ENCODE assay signal across 8 cellular contexts in the genomic region with DNA sequence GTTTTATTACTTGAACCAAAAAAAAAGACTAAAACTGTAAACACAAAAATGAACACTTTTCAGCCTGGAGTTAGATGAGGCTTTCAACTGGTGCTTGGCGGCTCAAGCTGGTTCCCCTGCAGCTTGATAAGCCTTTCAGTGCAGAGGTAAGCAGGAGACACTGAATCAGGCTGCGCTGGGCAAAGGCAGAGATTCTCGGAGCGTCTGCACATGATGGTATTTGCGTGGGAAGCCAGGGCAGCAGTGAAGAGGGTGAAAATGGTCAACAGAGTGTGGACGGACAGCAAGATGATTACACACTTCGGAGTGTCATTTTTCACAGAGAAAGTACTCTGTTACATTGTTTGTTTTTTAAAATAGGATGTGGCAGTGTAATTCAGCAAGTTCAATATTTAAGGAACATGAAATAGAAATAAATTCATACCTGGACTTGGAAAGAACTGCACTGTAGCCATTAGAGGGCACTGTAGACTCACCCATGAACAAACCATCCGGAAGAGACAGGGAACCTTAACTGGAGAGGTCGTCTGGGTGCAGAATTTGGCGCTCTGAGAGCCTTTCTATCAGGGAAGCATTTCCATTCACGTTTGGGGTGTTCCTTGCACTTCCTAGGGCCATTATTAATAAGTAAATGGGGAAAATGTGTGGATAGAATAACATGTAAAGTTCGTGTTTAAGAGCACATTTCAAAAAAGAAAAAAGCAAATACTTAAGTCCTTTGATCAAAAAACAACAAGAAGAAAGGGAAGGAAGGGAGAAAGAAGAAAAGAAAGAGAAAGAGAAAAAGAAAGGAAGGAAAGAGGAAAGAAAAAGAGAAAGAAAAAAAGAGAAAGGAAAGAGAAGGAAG.
A peak's percentile ranks its signal among the peaks of the same experiment; 100 is the strongest.
DNase-seq lines count a peak whose midpoint lies in the region; ATAC-seq and TF ChIP-seq lines count a peak whose summit lies in the region.

No MANE protein-coding gene starts in this region.

- H3K79me2 ChIP-seq in OCI-LY1 (ENCODE audit: insufficient read depth, low read length), result no peaks in the 10 kb centered on the region

- CTCF ChIA-PET in Caco-2 (lab: Charles Lee), result no interaction called here

- no peak overlapping the region for H3K27ac ChIP-seq in OCI-LY1 (ENCODE audit: low read depth, low read length, poor library complexity, severe bottlenecking)
- H3K27ac ChIP-seq in ascending aorta, result no peak overlapping the region

- POLR2A ChIA-PET in Caco-2 (lab: Charles Lee), result no interaction called here

- H3K9me3 ChIP-seq in Caco-2 (no peaks in the 10 kb centered on the region), OCI-LY1 (ENCODE audit: low read length) (no peaks in the 10 kb centered on the region), ascending aorta (no peaks in the 10 kb centered on the region)

- no peaks in the 10 kb centered on the region for H3K9me3 Mint-ChIP-seq in Caco-2 (ENCODE audit: unreplicated experiment)
- no peaks in the 10 kb centered on the region for H3K9me3 Mint-ChIP-seq in stimulated activated naive B cell treated with anti-CD40 and anti-IgM and Interleukin-4, amounts not matched to agents 10 μg/mL and 1 μg/mL and 100 μg/mL, for 72 hours

- BruUV-seq in Caco-2 (replicated peaks; lab: Mats Ljungman, UMichigan), result no TSS peak

- H3K4me3 ChIP-seq in Caco-2 (ENCODE audit: low read depth, low read length) (no peak overlapping the region), OCI-LY1 (ENCODE audit: low read depth, low read length, poor library complexity, severe bottlenecking) (no peak overlapping the region), ascending aorta (no peak overlapping the region)
- no peak overlapping the region for H3K4me3 ChIP-seq in Jurkat, Clone E6-1 (ENCODE audit: low read length)

- peak; percentile 51 for ATAC-seq in GM19351 (IDR thresholded peaks at IDR 0.05; ENCODE audit: unreplicated experiment)
- peak; percentile 62 to 63 for ATAC-seq in stimulated activated naive B cell treated with anti-CD40 and anti-IgM and Interleukin-4, amounts not matched to agents 10 μg/mL and 1 μg/mL and 100 μg/mL, for 72 hours (replicated peaks)

- no peak overlapping the region; the same call in 1 of the 2 replicates for H3K4me2 ChIP-seq in OCI-LY1 (ENCODE audit: low read length)

- no peak overlapping the region for H3K27ac Mint-ChIP-seq in Caco-2 (ENCODE audit: unreplicated experiment)
- H3K27ac Mint-ChIP-seq in stimulated activated naive B cell treated with anti-CD40 and anti-IgM and Interleukin-4, amounts not matched to agents 10 μg/mL and 1 μg/mL and 100 μg/mL, for 72 hours, result peak overlapping the region; percentile 57

- H3K36me3 ChIP-seq in Caco-2 (ENCODE audit: control insufficient read depth, insufficient read depth, low read length) (no peaks in the 10 kb centered on the region), OCI-LY1 (ENCODE audit: insufficient read depth, low read length) (peaks cover 5% of the 10 kb centered on the region), ascending aorta (peaks cover 6 to 15% of the 10 kb centered on the region in 2 donors)

- no peaks in the 10 kb centered on the region for H3K27me3 Mint-ChIP-seq in Caco-2 (ENCODE audit: insufficient read depth, unreplicated experiment)
- H3K27me3 Mint-ChIP-seq in stimulated activated naive B cell treated with anti-CD40 and anti-IgM and Interleukin-4, amounts not matched to agents 10 μg/mL and 1 μg/mL and 100 μg/mL, for 72 hours, result peaks cover 5 to 9% of the 10 kb centered on the region in 2 donors

- H3K36me3 Mint-ChIP-seq in Caco-2 (ENCODE audit: insufficient read depth, unreplicated experiment), result peaks cover 17% of the 10 kb centered on the region
- peaks cover 7 to 25% of the 10 kb centered on the region in 2 donors for H3K36me3 Mint-ChIP-seq in stimulated activated naive B cell treated with anti-CD40 and anti-IgM and Interleukin-4, amounts not matched to agents 10 μg/mL and 1 μg/mL and 100 μg/mL, for 72 hours

- H3K27me3 ChIP-seq in Caco-2 (replicated peaks; ENCODE audit: control insufficient read depth, insufficient read depth, low read length) (no peaks in the 10 kb centered on the region), OCI-LY1 (ENCODE audit: insufficient read depth, low read length) (no peaks in the 10 kb centered on the region), ascending aorta (no peaks in the 10 kb centered on the region)

- H3F3A ChIP-seq in OCI-LY1 (ENCODE audit: insufficient read depth, low read length), result no peaks in the 10 kb centered on the region

- H3K9ac ChIP-seq in OCI-LY1 (ENCODE audit: low read length), result no peak overlapping the region

- no peak overlapping the region for H3K4me3 Mint-ChIP-seq in Caco-2 (ENCODE audit: unreplicated experiment)
- H3K4me3 Mint-ChIP-seq in stimulated activated naive B cell treated with anti-CD40 and anti-IgM and Interleukin-4, amounts not matched to agents 10 μg/mL and 1 μg/mL and 100 μg/mL, for 72 hours, result peak overlapping the region; percentile 26 to 44

- intact Hi-C loops in Caco-2 (cut with micrococcal nuclease; ENCODE audit: unreplicated experiment) (loop anchor here (5.0 to 10.0 kb wide), 3 partner anchors 222 to 782 kb away; no protein-coding TSS in a partner anchor), ascending aorta (cut with DNase I) (loop anchor here (5.0 to 10.0 kb wide), 6 partner anchors 392 to 1252 kb away; a partner anchor contains a TSS)

- peak; percentile 46 to 49 for DNase-seq in Caco-2
- DNase-seq in Jurkat, Clone E6-1 (ENCODE audit: low read depth, low spot score), result peak; percentile 60
- DNase-seq in ascending aorta (ENCODE audit: low spot score in 2 of 2), result no peak
- peak; percentile 44 for DNase-seq in iPS DF 4.7 (ENCODE audit: extremely low read depth, low spot score)
- DNase-seq in stimulated activated naive B cell treated with anti-CD40 and anti-IgM and Interleukin-4, amounts not matched to agents 10 μg/mL and 1 μg/mL and 100 μg/mL, for 72 hours, result peak; percentile 26
- DNase-seq in activated CD8-positive, alpha-beta memory T cell treated with anti-CD3 and anti-CD28 coated beads for 24 hours, result no peak

- H3K4me1 ChIP-seq in Caco-2, result no peaks in the 10 kb centered on the region
- peaks cover 10% of the 10 kb centered on the region for H3K4me1 ChIP-seq in OCI-LY1 (ENCODE audit: insufficient read depth, low read length, severe bottlenecking)
- no peaks in the 10 kb centered on the region for H3K4me1 ChIP-seq in ascending aorta

- no peaks in the 10 kb centered on the region for H3K9me2 ChIP-seq in OCI-LY1 (ENCODE audit: low read depth, low read length)

- no peaks in the 10 kb centered on the region for H3K4me1 Mint-ChIP-seq in Caco-2 (ENCODE audit: low read depth, unreplicated experiment)
- peaks cover 13 to 18% of the 10 kb centered on the region in 2 donors for H3K4me1 Mint-ChIP-seq in stimulated activated naive B cell treated with anti-CD40 and anti-IgM and Interleukin-4, amounts not matched to agents 10 μg/mL and 1 μg/mL and 100 μg/mL, for 72 hours

- H2AFZ ChIP-seq in OCI-LY1 (ENCODE audit: low read length), result no peak overlapping the region

- peak; percentile 59 to 77 for TF ChIP-seq CTCF in Caco-2 (IDR thresholded peaks at IDR 0.05; ENCODE audit: insufficient read depth in 1 of 2, low read depth in 1 of 2, low read length in 1 of 2, severe bottlenecking in 1 of 2, unreplicated experiment in 1 of 2)
- TF ChIP-seq CTCF in OCI-LY1 (IDR thresholded peaks at IDR 0.05; ENCODE audit: low read length), result peak; percentile 88
- TF ChIP-seq CTCF in ascending aorta (IDR thresholded peaks at IDR 0.05), result peak in 2 of 3 experiments; percentile 65 to 82

- no peaks in the 10 kb centered on the region for H4K20me1 ChIP-seq in OCI-LY1 (ENCODE audit: insufficient read depth, low read length)

Comparison
In these comparisons a context has a peak if more than half of its experiments do, and no peak if none do; other contexts are left out.
1. DNase-seq: peak in Caco-2 (2 of 2), Jurkat, Clone E6-1 (single experiment), iPS DF 4.7 (single experiment) and stimulated activated naive B cell treated with anti-CD40 and anti-IgM and Interleukin-4, amounts not matched to agents 10 μg/mL and 1 μg/mL and 100 μg/mL, for 72 hours (single experiment); none in ascending aorta (0 of 2) and activated CD8-positive, alpha-beta memory T cell treated with anti-CD3 and anti-CD28 coated beads for 24 hours (single experiment).
2. Peak in every context shown above with its lines, with median percentiles within 50 percentile points of each other: CTCF ChIP-seq.